Comparison of ENCODE assay signal across 18 cellular contexts in the genomic region with DNA sequence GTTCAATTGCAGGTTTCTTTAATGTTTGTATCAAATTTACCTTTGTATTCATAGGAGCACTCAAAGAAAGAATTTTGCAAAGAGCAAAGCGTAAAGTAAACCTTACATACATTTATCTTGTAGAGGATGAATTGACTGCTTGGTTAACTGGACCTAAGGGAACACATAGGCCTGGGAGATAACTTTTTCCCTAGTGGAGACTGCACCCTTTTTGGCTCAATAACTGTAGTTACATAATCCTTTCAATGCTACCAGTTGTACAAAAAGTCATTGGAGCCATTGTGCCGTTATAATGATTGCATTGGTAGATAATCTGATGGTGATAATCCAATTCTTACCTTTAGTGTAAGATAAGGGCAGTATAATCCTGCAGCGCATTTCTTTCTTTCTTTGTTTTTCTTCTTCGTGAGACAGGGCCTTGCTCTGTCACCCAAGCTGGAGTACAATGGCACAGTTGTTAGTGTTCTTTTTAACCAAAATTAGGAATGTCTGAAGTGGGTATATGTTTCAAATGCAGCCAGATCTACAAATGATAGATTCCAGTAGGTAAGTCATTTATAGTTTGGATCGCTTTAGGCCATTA.
"Had no signal": no experiment of that assay in that cellular context is flagged by ENCODE, and none has a peak within 500 bp of the region (broad histone marks: within the 10 kb centered on the region; RNA-seq: fewer than 3 reads in every experiment).

No MANE protein-coding gene starts in this region.

- H3K4me3 ChIP-seq: esophagus squamous epithelium, hepatocyte, mucosa of descending colon, ovary, thoracic aorta, transverse colon had no signal

- H3K4me1 ChIP-seq: esophagus squamous epithelium, transverse colon had no signal

- H3K36me3 ChIP-seq: ovary had no signal

- DNase-seq: central memory CD4-positive, alpha-beta T cell; cortex of kidney; effector memory CD8-positive, alpha-beta T cell; esophagus squamous epithelium; foreskin fibroblast; head of caudate nucleus; kidney; left colon; mucosa of descending colon; naive thymus-derived CD8-positive, alpha-beta T cell; ovary; right cardiac atrium; small intestine; stimulated activated CD4-positive, alpha-beta T cell treated with anti-CD3 and anti-CD28 coated beads, Interleukin-2, amount 100 ng/mL, for 48 hours; stimulated activated naive CD8-positive, alpha-beta T cell treated with anti-CD3 and anti-CD28 coated beads, Interleukin-15, Interleukin-2, amounts not matched to agents 100 U/mL and 50 U/mL, for 24 hours; transverse colon had no signal

- H3K9me3 ChIP-seq: esophagus squamous epithelium, mucosa of descending colon, ovary, thoracic aorta, transverse colon had no signal

- H3K27ac ChIP-seq: esophagus squamous epithelium, hepatocyte, ovary, thoracic aorta, transverse colon had no signal

- H3K27me3 ChIP-seq: esophagus squamous epithelium, hepatocyte, ovary, transverse colon had no signal

- ATAC-seq: effector memory CD8-positive, alpha-beta T cell; left colon; mucosa of descending colon; naive thymus-derived CD8-positive, alpha-beta T cell; right cardiac atrium; stimulated activated naive CD8-positive, alpha-beta T cell treated with anti-CD3 and anti-CD28 coated beads, Interleukin-15, Interleukin-2, amounts not matched to agents 100 U/mL and 50 U/mL, for 24 hours had no signal
